In the genomic region with DNA sequence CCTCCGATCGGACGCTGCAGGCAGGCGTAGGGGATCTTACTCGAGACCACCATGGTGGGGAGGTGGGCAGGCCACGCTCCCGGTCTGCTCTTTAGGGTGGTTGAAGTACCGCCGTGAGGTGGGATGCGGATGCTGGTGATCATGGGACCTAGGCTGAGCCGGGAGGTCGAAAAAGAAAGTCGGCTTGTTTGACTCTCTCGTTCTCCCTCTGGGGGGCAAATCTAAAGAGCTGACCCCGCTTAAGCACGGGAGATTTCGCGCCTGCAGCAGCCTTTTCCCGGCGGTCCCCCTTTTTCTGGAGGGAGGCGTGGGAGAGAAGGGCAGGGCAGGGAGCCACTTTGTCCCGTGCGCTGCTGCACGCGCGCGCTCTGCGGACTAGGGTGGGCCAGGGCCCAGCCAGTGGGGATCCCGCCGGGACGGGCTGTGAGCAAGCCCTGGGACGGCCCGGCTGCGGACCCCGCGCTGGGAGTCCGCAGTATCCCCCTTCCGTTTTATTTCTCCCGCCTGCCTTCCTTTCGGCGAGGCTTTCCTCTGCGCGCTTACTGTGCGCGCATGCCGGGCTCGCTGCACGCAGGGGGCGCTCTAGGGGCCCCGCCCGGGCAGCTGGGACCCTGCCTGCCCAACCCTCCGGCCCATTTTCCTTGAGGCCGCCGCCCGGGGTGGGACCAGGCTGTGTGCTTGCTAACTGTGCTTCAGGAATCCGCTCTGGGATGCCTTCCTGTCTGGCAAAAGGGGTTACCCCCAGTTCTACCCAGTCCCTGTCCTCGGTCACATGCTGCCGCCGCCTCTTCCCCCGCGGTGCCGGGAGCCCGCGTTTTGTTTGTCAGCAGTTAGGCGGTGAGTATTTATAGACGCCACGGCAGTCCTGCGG, we compare ENCODE assay signal across 8 cellular contexts.
DNase-seq lines count a peak whose midpoint lies in the region; ATAC-seq, FAIRE-seq and TF ChIP-seq lines count a peak whose summit lies in the region.

No MANE protein-coding gene starts in this region.

- FAIRE-seq in K562 (lab: Jason Lieb, UNC), result no peak

- 20% methylated on average over 52 of the region's 68 CpGs for WGBS in K562 (ENCODE audit: insufficient coverage, low coverage, missing lambda C conversion rate)

- TF ChIP-seq RAD21 in K562 (CRISPR knock-in tag; conservative IDR thresholded peaks at IDR 0.05 in 1 of 2, IDR thresholded peaks at IDR 0.05 in 1 of 2), result no peak

- H3K4me2 ChIP-seq in K562 (ENCODE audit: insufficient read depth, low read length) (no peak overlapping the region), skeletal muscle satellite cell (ENCODE audit: low read length) (peak overlapping the region; percentile 98)

- no peaks in the 10 kb centered on the region for H3K9me1 ChIP-seq in K562 (ENCODE audit: control insufficient read depth, insufficient read depth, low read length)

- POLR2A ChIA-PET in K562 (lab: Yijun Ruan, JAX), result interaction anchor here (0.6 to 1.1 kb wide), 2 partner anchors 8 to 27 kb away, joined by 3 read pairs; no protein-coding TSS in a partner anchor

- peak overlapping the region; percentile 59; the same call in 1 of the 2 replicates for H3K4me3 ChIP-seq in GM08714 (ENCODE audit: low read length)
- no peak overlapping the region for H3K4me3 ChIP-seq in K562
- H3K4me3 ChIP-seq in skeletal muscle satellite cell (ENCODE audit: low read length), result peak overlapping the region; percentile 91

- H3K4me1 ChIP-seq in K562 (replicated peaks in 1 of 2; ENCODE audit: control insufficient read depth in 2 of 2, insufficient read depth in 2 of 2, low read length in 2 of 2) (peaks cover 0 to 15% of the 10 kb centered on the region in 2 experiments; a peak in 1 of 5 replicates), skeletal muscle satellite cell (ENCODE audit: control insufficient read depth, insufficient read depth, low read length) (peaks cover 21% of the 10 kb centered on the region)

- CTCF ChIA-PET in K562 (lab: Yijun Ruan, JAX; ENCODE audit: low intra/inter-chr PET ratio), result no interaction called here

- H3K9ac ChIP-seq in K562 (ENCODE audit: insufficient read depth in 1 of 2, low read depth in 2 of 2, low read length in 2 of 2) (no peak overlapping the region), skeletal muscle satellite cell (ENCODE audit: low read depth, low read length) (peak overlapping the region; percentile 75)

- intact Hi-C loops in K562 (cut with micrococcal nuclease), result no loop called here

- no peak for TF ChIP-seq POLR2A in K562 (conservative IDR thresholded peaks at IDR 0.05)

- in situ Hi-C loops in K562 (cut with MboI), result no loop called here

- no peak for TF ChIP-seq EP300 in K562 (IDR thresholded peaks at IDR 0.05; ENCODE audit: low read length)

- H2AFZ ChIP-seq in K562 (ENCODE audit: low read depth, low read length), result no peak overlapping the region

- H3K27me3 ChIP-seq in K562 (ENCODE audit: control insufficient read depth in 2 of 2, insufficient read depth in 2 of 2, low read length in 2 of 2) (peaks cover 35 to 38% of the 10 kb centered on the region in 2 experiments), skeletal muscle satellite cell (ENCODE audit: control insufficient read depth, insufficient read depth, low read length) (peaks cover 2% of the 10 kb centered on the region)

- no peaks in the 10 kb centered on the region for H3K79me2 ChIP-seq in K562 (ENCODE audit: control insufficient read depth, insufficient read depth, low read length)

- H3K36me3 ChIP-seq in K562 (ENCODE audit: control insufficient read depth, insufficient read depth, low read length), result no peaks in the 10 kb centered on the region
- no peaks in the 10 kb centered on the region for H3K36me3 ChIP-seq in skeletal muscle satellite cell (ENCODE audit: insufficient read depth, low read length)

- ATAC-seq in HG02981 (IDR thresholded peaks at IDR 0.05; ENCODE audit: unreplicated experiment) (peak; percentile 50), K562 (peak; percentile 36; the same call in 1 of the 3 replicates)

- no peak overlapping the region for H3K27ac ChIP-seq in K562 (ENCODE audit: extremely low read depth, low read depth, low read length)

- no TSS peak for BruUV-seq in K562 (replicated peaks; lab: Mats Ljungman, UMichigan)

- H3K9me3 ChIP-seq in K562 (replicated peaks; ENCODE audit: control insufficient read depth, insufficient read depth, low read depth, low read length) (no peaks in the 10 kb centered on the region), skeletal muscle satellite cell (replicated peaks; ENCODE audit: low read length) (no peaks in the 10 kb centered on the region)

- DNase-seq in SW480 (ENCODE audit: low spot score) (peak; percentile 58), K562 (ENCODE audit: extremely low read depth in 1 of 4, low spot score in 3 of 4) (no peak), iPS-NIHi11 (ENCODE audit: low spot score) (peak; percentile 83), NCI-H2196 treated with DMSO at 0.1 percent for 48 hours (lab: John Stamatoyannopoulos, UW; ENCODE audit: unreplicated experiment) (no peak), cerebellar nuclear complex (lab: John Stamatoyannopoulos, UW) (no peak)

- H4K20me1 ChIP-seq in K562 (replicated peaks; ENCODE audit: control insufficient read depth, insufficient read depth, low read length), result no peaks in the 10 kb centered on the region

- TF ChIP-seq CTCF in K562 (IDR thresholded peaks at IDR 0.05 in 2 of 3, conservative IDR thresholded peaks at IDR 0.05 in 1 of 3; ENCODE audit: insufficient read depth in 2 of 3, low read depth in 1 of 3, low read length in 3 of 3), result 0 out of 6 replicates have a peak, but pooled peaks of 1 of the 3 experiments have one; percentile 4

TF ChIP-seq in K562, 482 proteins besides CTCF, POLR2A, EP300 and RAD21:
- TF ChIP-seq, protein P1, sequence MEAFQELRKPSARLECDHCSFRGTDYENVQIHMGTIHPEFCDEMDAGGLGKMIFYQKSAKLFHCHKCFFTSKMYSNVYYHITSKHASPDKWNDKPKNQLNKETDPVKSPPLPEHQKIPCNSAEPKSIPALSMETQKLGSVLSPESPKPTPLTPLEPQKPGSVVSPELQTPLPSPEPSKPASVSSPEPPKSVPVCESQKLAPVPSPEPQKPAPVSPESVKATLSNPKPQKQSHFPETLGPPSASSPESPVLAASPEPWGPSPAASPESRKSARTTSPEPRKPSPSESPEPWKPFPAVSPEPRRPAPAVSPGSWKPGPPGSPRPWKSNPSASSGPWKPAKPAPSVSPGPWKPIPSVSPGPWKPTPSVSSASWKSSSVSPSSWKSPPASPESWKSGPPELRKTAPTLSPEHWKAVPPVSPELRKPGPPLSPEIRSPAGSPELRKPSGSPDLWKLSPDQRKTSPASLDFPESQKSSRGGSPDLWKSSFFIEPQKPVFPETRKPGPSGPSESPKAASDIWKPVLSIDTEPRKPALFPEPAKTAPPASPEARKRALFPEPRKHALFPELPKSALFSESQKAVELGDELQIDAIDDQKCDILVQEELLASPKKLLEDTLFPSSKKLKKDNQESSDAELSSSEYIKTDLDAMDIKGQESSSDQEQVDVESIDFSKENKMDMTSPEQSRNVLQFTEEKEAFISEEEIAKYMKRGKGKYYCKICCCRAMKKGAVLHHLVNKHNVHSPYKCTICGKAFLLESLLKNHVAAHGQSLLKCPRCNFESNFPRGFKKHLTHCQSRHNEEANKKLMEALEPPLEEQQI (IDR thresholded peaks at IDR 0.05), result no peak
- TF ChIP-seq MEIS2 (IDR thresholded peaks at IDR 0.05; ENCODE audit: partially characterized antibody) (no peak), POLR3A (IDR thresholded peaks at IDR 0.05; ENCODE audit: borderline replicate concordance, extremely low read depth, insufficient read depth, insufficient read length) (no peak), SAFB (IDR thresholded peaks at IDR 0.05; ENCODE audit: borderline replicate concordance, low read depth, low read length) (no peak), MBD2 (IDR thresholded peaks at IDR 0.05; ENCODE audit: borderline replicate concordance, low read depth) (no peak)
- TF ChIP-seq, protein P2, sequence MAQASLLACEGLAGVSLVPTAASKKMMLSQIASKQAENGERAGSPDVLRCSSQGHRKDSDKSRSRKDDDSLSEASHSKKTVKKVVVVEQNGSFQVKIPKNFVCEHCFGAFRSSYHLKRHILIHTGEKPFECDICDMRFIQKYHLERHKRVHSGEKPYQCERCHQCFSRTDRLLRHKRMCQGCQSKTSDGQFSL (CRISPR knock-in tag; IDR thresholded peaks at IDR 0.05), result no peak
- TF ChIP-seq, protein P2 (tag; IDR thresholded peaks at IDR 0.05), result no peak
- TF ChIP-seq, protein P3, sequence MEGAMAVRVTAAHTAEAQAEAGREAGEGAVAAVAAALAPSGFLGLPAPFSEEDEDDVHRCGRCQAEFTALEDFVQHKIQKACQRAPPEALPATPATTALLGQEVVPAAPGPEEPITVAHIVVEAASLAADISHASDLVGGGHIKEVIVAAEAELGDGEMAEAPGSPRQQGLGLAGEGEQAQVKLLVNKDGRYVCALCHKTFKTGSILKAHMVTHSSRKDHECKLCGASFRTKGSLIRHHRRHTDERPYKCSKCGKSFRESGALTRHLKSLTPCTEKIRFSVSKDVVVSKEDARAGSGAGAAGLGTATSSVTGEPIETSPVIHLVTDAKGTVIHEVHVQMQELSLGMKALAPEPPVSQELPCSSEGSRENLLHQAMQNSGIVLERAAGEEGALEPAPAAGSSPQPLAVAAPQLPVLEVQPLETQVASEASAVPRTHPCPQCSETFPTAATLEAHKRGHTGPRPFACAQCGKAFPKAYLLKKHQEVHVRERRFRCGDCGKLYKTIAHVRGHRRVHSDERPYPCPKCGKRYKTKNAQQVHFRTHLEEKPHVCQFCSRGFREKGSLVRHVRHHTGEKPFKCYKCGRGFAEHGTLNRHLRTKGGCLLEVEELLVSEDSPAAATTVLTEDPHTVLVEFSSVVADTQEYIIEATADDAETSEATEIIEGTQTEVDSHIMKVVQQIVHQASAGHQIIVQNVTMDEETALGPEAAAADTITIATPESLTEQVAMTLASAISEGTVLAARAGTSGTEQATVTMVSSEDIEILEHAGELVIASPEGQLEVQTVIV (CRISPR knock-in tag; IDR thresholded peaks at IDR 0.05; ENCODE audit: borderline replicate concordance), result no peak
- TF ChIP-seq, protein P4, sequence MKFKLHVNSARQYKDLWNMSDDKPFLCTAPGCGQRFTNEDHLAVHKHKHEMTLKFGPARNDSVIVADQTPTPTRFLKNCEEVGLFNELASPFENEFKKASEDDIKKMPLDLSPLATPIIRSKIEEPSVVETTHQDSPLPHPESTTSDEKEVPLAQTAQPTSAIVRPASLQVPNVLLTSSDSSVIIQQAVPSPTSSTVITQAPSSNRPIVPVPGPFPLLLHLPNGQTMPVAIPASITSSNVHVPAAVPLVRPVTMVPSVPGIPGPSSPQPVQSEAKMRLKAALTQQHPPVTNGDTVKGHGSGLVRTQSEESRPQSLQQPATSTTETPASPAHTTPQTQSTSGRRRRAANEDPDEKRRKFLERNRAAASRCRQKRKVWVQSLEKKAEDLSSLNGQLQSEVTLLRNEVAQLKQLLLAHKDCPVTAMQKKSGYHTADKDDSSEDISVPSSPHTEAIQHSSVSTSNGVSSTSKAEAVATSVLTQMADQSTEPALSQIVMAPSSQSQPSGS (CRISPR knock-in tag; IDR thresholded peaks at IDR 0.05), result no peak

Comparison
In these comparisons a context has a peak if more than half of its experiments do, and no peak if none do; other contexts are left out.
1. DNase-seq: peak in SW480 (single experiment) and iPS-NIHi11 (single experiment); none in K562 (0 of 4), NCI-H2196 treated with DMSO at 0.1 percent for 48 hours (single experiment) and cerebellar nuclear complex (0 of 2).